Comparison of ENCODE assay signal across 34 cellular contexts in the genomic region with DNA sequence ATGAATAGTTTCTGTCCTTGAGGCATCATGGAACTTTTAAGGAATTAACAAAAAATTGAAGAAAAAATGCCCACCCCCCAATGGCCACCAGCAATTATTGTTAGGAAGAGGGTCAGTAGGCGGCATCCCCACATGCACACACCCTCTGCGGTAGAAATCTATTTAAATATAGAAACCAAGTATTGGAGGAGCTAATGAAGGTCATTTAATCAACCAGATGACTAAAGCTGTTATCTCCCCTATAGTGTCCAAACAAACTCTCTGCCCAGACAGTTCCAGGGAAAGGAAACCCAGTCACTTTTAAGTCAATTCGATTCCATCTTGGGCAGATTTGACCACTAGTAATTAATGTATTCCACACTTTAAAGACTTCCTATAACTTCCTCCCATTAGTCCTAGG. TPM values are rescaled to one million over a fixed set of nuclear protein-coding genes. Genes with fewer than 3 reads are reported as not detected.
"Had no signal": no experiment of that assay in that cellular context is flagged by ENCODE, and none has a peak within 500 bp of the region (broad histone marks: within the 10 kb centered on the region; RNA-seq: fewer than 3 reads in every experiment).

No MANE protein-coding gene starts in this region.

- FAIRE-seq: TTC549 had no signal

- H3K27ac ChIP-seq: VCaP, WERI-Rb-1 had no signal

- DNase-seq: activated B cell treated with CpG ODN at 0.5 μM for 24 hours; activated CD4-positive, alpha-beta memory T cell treated with anti-CD3 and anti-CD28 coated beads for 36 hours; activated CD4-positive, alpha-beta memory T cell treated with anti-CD3 and anti-CD28 coated beads, Interleukin-2, amount 10 ng/mL, durations not matched to agents 7 days and 5 days; activated CD4-positive, alpha-beta T cell treated with anti-CD3 and anti-CD28 coated beads for 1 hour; activated CD4-positive, alpha-beta T cell treated with anti-CD3 and anti-CD28 coated beads for 36 hours; activated CD4-positive, alpha-beta T cell treated with anti-CD3 and anti-CD28 coated beads for 4 hours; activated CD4-positive, alpha-beta T cell treated with anti-CD3 and anti-CD28 coated beads for 48 hours; activated CD4-positive, alpha-beta T cell treated with anti-CD3 and anti-CD28 coated beads, Interleukin-2, amount 10 ng/mL, durations not matched to agents 24 days and 14 days; activated CD4-positive, alpha-beta T cell treated with anti-CD3 and anti-CD28 coated beads, Interleukin-2, amount 10 ng/mL, durations not matched to agents 7 days and 5 days; activated CD4-positive, alpha-beta T cell treated with anti-CD3 and anti-CD28 coated beads, Interleukin-2, amount 50 U/mL, for 1 hour; activated CD4-positive, alpha-beta T cell treated with anti-CD3 and anti-CD28 coated beads, Interleukin-2, amount 50 U/mL, for 4 hours; activated CD4-positive, alpha-beta T cell treated with anti-CD3 and anti-CD28 coated beads, Interleukin-2, amount 50 U/mL, for 48 hours; activated CD4-positive, CD25-positive, alpha-beta regulatory T cell; activated CD4-positive, CD25-positive, alpha-beta regulatory T cell treated with anti-CD3 and anti-CD28 coated beads, Interleukin-2, amount 50 U/mL, for 72 hours; activated CD8-positive, alpha-beta memory T cell treated with anti-CD3 and anti-CD28 coated beads for 24 hours; activated CD8-positive, alpha-beta memory T cell treated with anti-CD3 and anti-CD28 coated beads, Interleukin-2, amount 10 ng/mL, durations not matched to agents 7 days and 5 days; activated CD8-positive, alpha-beta memory T cell treated with anti-CD3 and anti-CD28 coated beads, Interleukin-2, amount 50 U/mL, for 4 hours; activated CD8-positive, alpha-beta memory T cell treated with anti-CD3 and anti-CD28 coated beads, Interleukin-2, amount 50 U/mL, for 48 hours; activated CD8-positive, alpha-beta T cell treated with anti-CD3 and anti-CD28 coated beads for 36 hours; activated CD8-positive, alpha-beta T cell treated with anti-CD3 and anti-CD28 coated beads, Interleukin-2, amount 10 ng/mL, durations not matched to agents 7 days and 5 days; T-cell; T-helper 1 cell; T-helper 17 cell; T-helper 2 cell; T-helper 9 cell; T1000; WERI-Rb-1 had no signal

- H3K27ac Mint-ChIP-seq: activated B cell treated with CpG ODN at 0.5 μM for 24 hours; activated CD4-positive, alpha-beta memory T cell treated with anti-CD3 and anti-CD28 coated beads for 36 hours; activated CD4-positive, alpha-beta memory T cell treated with anti-CD3 and anti-CD28 coated beads, Interleukin-2, amount 10 ng/mL, durations not matched to agents 7 days and 5 days; activated CD4-positive, alpha-beta T cell treated with anti-CD3 and anti-CD28 coated beads for 36 hours; activated CD4-positive, alpha-beta T cell treated with anti-CD3 and anti-CD28 coated beads, Interleukin-2, amount 10 ng/mL, durations not matched to agents 24 days and 14 days; activated CD4-positive, alpha-beta T cell treated with anti-CD3 and anti-CD28 coated beads, Interleukin-2, amount 10 ng/mL, durations not matched to agents 7 days and 5 days; activated CD8-positive, alpha-beta memory T cell treated with anti-CD3 and anti-CD28 coated beads, Interleukin-2, amount 10 ng/mL, durations not matched to agents 7 days and 5 days; activated CD8-positive, alpha-beta T cell treated with anti-CD3 and anti-CD28 coated beads for 36 hours; activated CD8-positive, alpha-beta T cell treated with anti-CD3 and anti-CD28 coated beads, Interleukin-2, amount 10 ng/mL, durations not matched to agents 7 days and 5 days; T-cell; T-helper 1 cell treated with Interleukin-12 subunit alpha and Interleukin-12 subunit beta and Interleukin-4 antibody, amounts not matched to agents 30 μg/mL and 1 μg/mL, for 36 hours; T-helper 17 cell; T-helper 2 cell treated with Interferon-gamma antibody and Interleukin-4, amounts not matched to agents 5 μg/mL and 100 μg/mL, for 36 hours; WTC11 had no signal

- ATAC-seq: activated CD4-positive, alpha-beta T cell treated with anti-CD3 and anti-CD28 coated beads for 36 hours; activated CD4-positive, CD25-positive, alpha-beta regulatory T cell treated with anti-CD3 and anti-CD28 coated beads, Interleukin-2, amount 50 U/mL, for 24 hours; activated CD8-positive, alpha-beta memory T cell treated with anti-CD3 and anti-CD28 coated beads, Interleukin-2, amount 10 ng/mL, durations not matched to agents 7 days and 5 days; activated CD8-positive, alpha-beta T cell treated with anti-CD3 and anti-CD28 coated beads for 36 hours; activated CD8-positive, alpha-beta T cell treated with anti-CD3 and anti-CD28 coated beads, Interleukin-2, amount 10 ng/mL, durations not matched to agents 7 days and 5 days; T-cell; T-helper 17 cell; WTC11 had no signal

- H3K9me3 Mint-ChIP-seq: activated B cell treated with CpG ODN at 0.5 μM for 24 hours; activated CD4-positive, alpha-beta memory T cell treated with anti-CD3 and anti-CD28 coated beads for 36 hours; activated CD4-positive, alpha-beta memory T cell treated with anti-CD3 and anti-CD28 coated beads, Interleukin-2, amount 10 ng/mL, durations not matched to agents 7 days and 5 days; activated CD4-positive, alpha-beta T cell treated with anti-CD3 and anti-CD28 coated beads, Interleukin-2, amount 10 ng/mL, durations not matched to agents 24 days and 14 days; activated CD4-positive, alpha-beta T cell treated with anti-CD3 and anti-CD28 coated beads, Interleukin-2, amount 10 ng/mL, durations not matched to agents 7 days and 5 days; activated CD8-positive, alpha-beta T cell treated with anti-CD3 and anti-CD28 coated beads for 36 hours; T-cell; T-helper 1 cell treated with Interleukin-12 subunit alpha and Interleukin-12 subunit beta and Interleukin-4 antibody, amounts not matched to agents 30 μg/mL and 1 μg/mL, for 36 hours; T-helper 2 cell treated with Interferon-gamma antibody and Interleukin-4, amounts not matched to agents 5 μg/mL and 100 μg/mL, for 36 hours; WTC11 had no signal

- H3K36me3 Mint-ChIP-seq: activated CD4-positive, alpha-beta memory T cell treated with anti-CD3 and anti-CD28 coated beads for 36 hours; activated CD8-positive, alpha-beta memory T cell treated with anti-CD3 and anti-CD28 coated beads, Interleukin-2, amount 10 ng/mL, durations not matched to agents 7 days and 5 days; T-cell; WTC11 had no signal

- H3K4me3 Mint-ChIP-seq: activated B cell treated with CpG ODN at 0.5 μM for 24 hours; activated CD4-positive, alpha-beta memory T cell treated with anti-CD3 and anti-CD28 coated beads for 36 hours; activated CD4-positive, alpha-beta memory T cell treated with anti-CD3 and anti-CD28 coated beads, Interleukin-2, amount 10 ng/mL, durations not matched to agents 7 days and 5 days; activated CD4-positive, alpha-beta T cell treated with anti-CD3 and anti-CD28 coated beads for 36 hours; activated CD4-positive, alpha-beta T cell treated with anti-CD3 and anti-CD28 coated beads, Interleukin-2, amount 10 ng/mL, durations not matched to agents 24 days and 14 days; activated CD4-positive, alpha-beta T cell treated with anti-CD3 and anti-CD28 coated beads, Interleukin-2, amount 10 ng/mL, durations not matched to agents 7 days and 5 days; activated CD8-positive, alpha-beta memory T cell treated with anti-CD3 and anti-CD28 coated beads, Interleukin-2, amount 10 ng/mL, durations not matched to agents 7 days and 5 days; activated CD8-positive, alpha-beta T cell treated with anti-CD3 and anti-CD28 coated beads for 36 hours; activated CD8-positive, alpha-beta T cell treated with anti-CD3 and anti-CD28 coated beads, Interleukin-2, amount 10 ng/mL, durations not matched to agents 7 days and 5 days; T-cell; T-helper 1 cell treated with Interleukin-12 subunit alpha and Interleukin-12 subunit beta and Interleukin-4 antibody, amounts not matched to agents 30 μg/mL and 1 μg/mL, for 36 hours; T-helper 17 cell; T-helper 2 cell treated with Interferon-gamma antibody and Interleukin-4, amounts not matched to agents 5 μg/mL and 100 μg/mL, for 36 hours; WTC11 had no signal

- H3K4me1 Mint-ChIP-seq: activated B cell treated with CpG ODN at 0.5 μM for 24 hours; activated CD4-positive, alpha-beta memory T cell treated with anti-CD3 and anti-CD28 coated beads, Interleukin-2, amount 10 ng/mL, durations not matched to agents 7 days and 5 days; activated CD4-positive, alpha-beta T cell treated with anti-CD3 and anti-CD28 coated beads for 36 hours; activated CD4-positive, alpha-beta T cell treated with anti-CD3 and anti-CD28 coated beads, Interleukin-2, amount 10 ng/mL, durations not matched to agents 24 days and 14 days; activated CD4-positive, alpha-beta T cell treated with anti-CD3 and anti-CD28 coated beads, Interleukin-2, amount 10 ng/mL, durations not matched to agents 7 days and 5 days; activated CD8-positive, alpha-beta memory T cell treated with anti-CD3 and anti-CD28 coated beads, Interleukin-2, amount 10 ng/mL, durations not matched to agents 7 days and 5 days; T-cell; T-helper 17 cell had no signal

- H3K36me3 ChIP-seq: WERI-Rb-1 had no signal

- H3K27me3 Mint-ChIP-seq: activated B cell treated with CpG ODN at 0.5 μM for 24 hours; activated CD4-positive, alpha-beta memory T cell treated with anti-CD3 and anti-CD28 coated beads for 36 hours; activated CD4-positive, alpha-beta memory T cell treated with anti-CD3 and anti-CD28 coated beads, Interleukin-2, amount 10 ng/mL, durations not matched to agents 7 days and 5 days; activated CD4-positive, alpha-beta T cell treated with anti-CD3 and anti-CD28 coated beads, Interleukin-2, amount 10 ng/mL, durations not matched to agents 24 days and 14 days; activated CD4-positive, alpha-beta T cell treated with anti-CD3 and anti-CD28 coated beads, Interleukin-2, amount 10 ng/mL, durations not matched to agents 7 days and 5 days; activated CD8-positive, alpha-beta memory T cell treated with anti-CD3 and anti-CD28 coated beads, Interleukin-2, amount 10 ng/mL, durations not matched to agents 7 days and 5 days had no signal

RNA-seq across cellular contexts. Expression of gene DGKG, which starts 47.1 kb away (rescaled TPM):
- total RNA-seq: T-helper 2 cell treated with Interferon-gamma antibody and Interleukin-4, amounts not matched to agents 100 ng/mL and 5 ng/mL, for 36 hours had no signal
